In the genomic region with DNA sequence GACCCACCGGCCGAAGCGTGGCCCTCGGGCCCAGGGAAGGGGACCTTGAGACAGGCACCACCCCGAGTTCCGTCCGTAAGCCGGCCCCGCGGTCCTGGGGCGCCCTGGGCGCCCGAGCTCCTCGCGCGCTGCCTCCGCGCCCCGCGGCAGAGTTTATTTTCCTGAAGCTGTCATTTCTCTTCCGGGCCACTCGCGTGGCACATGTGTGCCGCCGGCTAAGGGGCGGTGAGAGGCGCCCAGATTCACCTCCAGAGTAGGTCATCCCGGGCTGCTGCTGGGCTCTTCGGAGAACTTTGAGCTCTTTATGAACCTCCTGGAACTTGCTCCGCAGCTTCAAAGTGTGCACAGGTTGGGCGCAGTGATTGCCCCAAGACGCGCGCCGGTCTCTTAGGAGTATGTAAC, we compare ENCODE assay signal across 1 cellular context.
TF ChIP-seq lines count a peak whose summit lies in the region.

No MANE protein-coding gene starts in this region.

TF ChIP-seq in HepG2, 621 proteins besides CTCF, POLR2A, EP300 and RAD21 (continued from another document):
- 0 out of 2 replicates have a peak, but pooled peaks have one; percentile 8 for TF ChIP-seq ZNF143 (CRISPR knock-in tag; IDR thresholded peaks at IDR 0.05)
- TF ChIP-seq ZNF75D (CRISPR knock-in tag; IDR thresholded peaks at IDR 0.05; ENCODE audit: borderline replicate concordance): no peak
- TF ChIP-seq SMARCE1 (IDR thresholded peaks at IDR 0.05; ENCODE audit: borderline replicate concordance): no peak
